Comparison of ENCODE assay signal across 16 cellular contexts in genomic region chr9:94161673-94162072, GRCh38.
DNase-seq lines count a peak whose midpoint lies in the region; ATAC-seq and TF ChIP-seq lines count a peak whose summit lies in the region.
"Had no signal": no experiment of that assay in that cellular context is flagged by ENCODE, and none has a peak within 500 bp of the region (broad histone marks: within the 10 kb centered on the region; RNA-seq: fewer than 3 reads in every experiment).

No MANE protein-coding gene starts in this region.

- H4K8ac ChIP-seq in neuronal stem cell (ENCODE audit: low read depth, low read length) = no peak overlapping the region

- no peak overlapping the region for H4K91ac ChIP-seq in neuronal stem cell (ENCODE audit: low read depth, low read length, poor library complexity)

- H3K4me1 ChIP-seq in neuronal stem cell (ENCODE audit: control insufficient read depth in 2 of 2, insufficient read depth in 1 of 2, low read depth in 1 of 2, low read length in 2 of 2) (no peaks in the 10 kb centered on the region), ovary (ENCODE audit: insufficient read depth) (peaks cover under 1% of the 10 kb centered on the region), testis (peaks cover 15% of the 10 kb centered on the region)

- no peak overlapping the region for H3K4me2 ChIP-seq in neuronal stem cell (ENCODE audit: insufficient read depth, low read length, poor library complexity, severe bottlenecking)

- peaks cover 15% of the 10 kb centered on the region for H3K4me1 Mint-ChIP-seq in activated CD8-positive, alpha-beta memory T cell treated with anti-CD3 and anti-CD28 coated beads, Interleukin-2, amount 10 ng/mL, durations not matched to agents 7 days and 5 days
- H3K4me1 Mint-ChIP-seq in dendritic cell treated with granulocyte-macrophage colony-stimulating factor and Interleukin-4, amounts not matched to agents 40 ng/mL and 50 ng/mL, for 4 days (ENCODE audit: low read depth) = peaks cover 28% of the 10 kb centered on the region

- peak overlapping the region; percentile 8 for H2AK5ac ChIP-seq in neuronal stem cell (ENCODE audit: low read depth, low read length)

- no CpG with 5 or more reads among the region's 8 CpGs for WGBS in neuronal stem cell (ENCODE audit: extremely low coverage in 2 of 2, insufficient read length in 2 of 2, insufficient replicate concordance in 1 of 2), 2 donors
- WGBS in ovary, 3 donors = 85 to 92% (median 91%) methylated on average over 8 of the region's 8 CpGs
- WGBS in testis, 2 donors = 82 to 91% methylated on average over 5 to 8 of the region's 8 CpGs

- no peak for TF ChIP-seq EP300 in ovary (IDR thresholded peaks at IDR 0.05)

- no peaks in the 10 kb centered on the region for H3K27me3 ChIP-seq in neuronal stem cell (ENCODE audit: control insufficient read depth in 3 of 3, insufficient read depth in 3 of 3, low read depth in 1 of 3, low read length in 3 of 3)
- no peaks in the 10 kb centered on the region for H3K27me3 ChIP-seq in ovary
- H3K27me3 ChIP-seq in testis = no peaks in the 10 kb centered on the region
- H3K27me3 ChIP-seq: BLaER1 treated with 17β-estradiol and CSF1 and Interleukin-3, amounts not matched to agents 10 nM and 100 nM had no signal

- no peaks in the 10 kb centered on the region for H3K36me3 ChIP-seq in neuronal stem cell (replicated peaks in 1 of 2; ENCODE audit: control insufficient read depth in 2 of 2, insufficient read depth in 2 of 2, low read length in 2 of 2)
- no peaks in the 10 kb centered on the region for H3K36me3 ChIP-seq in ovary
- no peaks in the 10 kb centered on the region for H3K36me3 ChIP-seq in testis (ENCODE audit: low read depth, missing control alignments)
- H3K36me3 ChIP-seq: BLaER1 treated with 17β-estradiol and CSF1 and Interleukin-3, amounts not matched to agents 10 nM and 100 nM had no signal

- H3K27ac ChIP-seq in neuronal stem cell (replicated peaks; ENCODE audit: low read length) (no peak overlapping the region), ovary (no peak overlapping the region), testis (no peak overlapping the region)
- H3K27ac ChIP-seq: BLaER1 treated with 17β-estradiol and CSF1 and Interleukin-3, amounts not matched to agents 10 nM and 100 nM had no signal

- no peak overlapping the region for H2BK12ac ChIP-seq in neuronal stem cell (ENCODE audit: low read length)

- H3K4me3 ChIP-seq in neuronal stem cell (ENCODE audit: low read length in 2 of 2) (no peak overlapping the region), ovary (no peak overlapping the region), testis (no peak overlapping the region)
- H3K4me3 ChIP-seq: BLaER1 treated with 17β-estradiol and CSF1 and Interleukin-3, amounts not matched to agents 10 nM and 100 nM had no signal

- CTCF ChIA-PET in activated CD8-positive, alpha-beta memory T cell treated with anti-CD3 and anti-CD28 coated beads, Interleukin-2, amount 10 ng/mL, durations not matched to agents 7 days and 5 days (lab: Charles Lee) = no interaction called here

- TF ChIP-seq CTCF in ovary (IDR thresholded peaks at IDR 0.05) (no peak), testis (IDR thresholded peaks at IDR 0.05) (no peak)

- H3K18ac ChIP-seq in neuronal stem cell (ENCODE audit: low read length) = no peak overlapping the region

- H3K9ac ChIP-seq in neuronal stem cell (ENCODE audit: low read depth, low read length, poor library complexity) = no peak overlapping the region
- H3K9ac ChIP-seq: BLaER1 treated with 17β-estradiol and CSF1 and Interleukin-3, amounts not matched to agents 10 nM and 100 nM had no signal

- H3K79me1 ChIP-seq in neuronal stem cell (ENCODE audit: low read depth, low read length) = no peaks in the 10 kb centered on the region

- no peak overlapping the region for H3K23ac ChIP-seq in neuronal stem cell (ENCODE audit: low read depth, low read length, poor library complexity)

- DNase-seq in activated CD8-positive, alpha-beta memory T cell treated with anti-CD3 and anti-CD28 coated beads, Interleukin-2, amount 10 ng/mL, durations not matched to agents 7 days and 5 days = peak; percentile 30
- DNase-seq in activated CD8-positive, alpha-beta memory T cell treated with anti-CD3 and anti-CD28 coated beads, Interleukin-2, amount 50 U/mL, for 4 hours = no peak
- DNase-seq in neuronal stem cell (ENCODE audit: low spot score) = no peak
- DNase-seq in NCI-H1694 (lab: John Stamatoyannopoulos, UW) = no peak
- DNase-seq in ovary = no peak
- no peak for DNase-seq in testis
- DNase-seq: 8988T; Calu3; CD8-positive, alpha-beta T cell; DMS79 treated with DMSO at 0.1 percent for 48 hours; GF-D8; GOT3; H9 had no signal

- H3K14ac ChIP-seq in neuronal stem cell (ENCODE audit: low read length) = no peak overlapping the region

- no peak overlapping the region for H2BK120ac ChIP-seq in neuronal stem cell (ENCODE audit: low read depth, low read length)

- no peak overlapping the region for H2BK5ac ChIP-seq in neuronal stem cell (ENCODE audit: low read length)

- no peaks in the 10 kb centered on the region for H3K36me3 Mint-ChIP-seq in activated CD8-positive, alpha-beta memory T cell treated with anti-CD3 and anti-CD28 coated beads, Interleukin-2, amount 10 ng/mL, durations not matched to agents 7 days and 5 days
- no peaks in the 10 kb centered on the region for H3K36me3 Mint-ChIP-seq in dendritic cell treated with granulocyte-macrophage colony-stimulating factor and Interleukin-4, amounts not matched to agents 40 ng/mL and 50 ng/mL, for 4 days (ENCODE audit: low read depth)

- intact Hi-C loops in dendritic cell treated with granulocyte-macrophage colony-stimulating factor and Interleukin-4, amounts not matched to agents 40 ng/mL and 50 ng/mL, for 4 days (cut with micrococcal nuclease) = no loop called here
- intact Hi-C loops in ovary (cut with DNase I) = no loop called here
- intact Hi-C loops in testis (cut with DNase I; ENCODE audit: low total_unique reads) = no loop called here

- H3K27ac Mint-ChIP-seq in activated CD8-positive, alpha-beta memory T cell treated with anti-CD3 and anti-CD28 coated beads, Interleukin-2, amount 10 ng/mL, durations not matched to agents 7 days and 5 days = no peak overlapping the region
- peak overlapping the region; percentile 45 for H3K27ac Mint-ChIP-seq in dendritic cell treated with granulocyte-macrophage colony-stimulating factor and Interleukin-4, amounts not matched to agents 40 ng/mL and 50 ng/mL, for 4 days
- H3K27ac Mint-ChIP-seq: B cell; CD8-positive, alpha-beta T cell; H9 had no signal

- peaks cover 6% of the 10 kb centered on the region for H3K27me3 Mint-ChIP-seq in activated CD8-positive, alpha-beta memory T cell treated with anti-CD3 and anti-CD28 coated beads, Interleukin-2, amount 10 ng/mL, durations not matched to agents 7 days and 5 days
- H3K27me3 Mint-ChIP-seq in dendritic cell treated with granulocyte-macrophage colony-stimulating factor and Interleukin-4, amounts not matched to agents 40 ng/mL and 50 ng/mL, for 4 days = no peaks in the 10 kb centered on the region
- H3K27me3 Mint-ChIP-seq: B cell had no signal

- H3K9me3 ChIP-seq in neuronal stem cell (replicated peaks in 1 of 2; ENCODE audit: control insufficient read depth in 2 of 2, insufficient read depth in 1 of 2, low read depth in 1 of 2, low read length in 2 of 2) = no peaks in the 10 kb centered on the region
- H3K9me3 ChIP-seq in ovary = no peaks in the 10 kb centered on the region
- no peaks in the 10 kb centered on the region for H3K9me3 ChIP-seq in testis
- H3K9me3 ChIP-seq: BLaER1 treated with 17β-estradiol and CSF1 and Interleukin-3, amounts not matched to agents 10 nM and 100 nM had no signal

- no peak overlapping the region for H3K4ac ChIP-seq in neuronal stem cell (ENCODE audit: low read length)

- H2AFZ ChIP-seq in neuronal stem cell (ENCODE audit: low read length) = no peak overlapping the region

- H3K9me3 Mint-ChIP-seq in activated CD8-positive, alpha-beta memory T cell treated with anti-CD3 and anti-CD28 coated beads, Interleukin-2, amount 10 ng/mL, durations not matched to agents 7 days and 5 days (ENCODE audit: low read depth) = no peaks in the 10 kb centered on the region
- no peaks in the 10 kb centered on the region for H3K9me3 Mint-ChIP-seq in dendritic cell treated with granulocyte-macrophage colony-stimulating factor and Interleukin-4, amounts not matched to agents 40 ng/mL and 50 ng/mL, for 4 days
- H3K9me3 Mint-ChIP-seq: CD8-positive, alpha-beta T cell; H9 had no signal

- TF ChIP-seq POLR2A in ovary (IDR thresholded peaks at IDR 0.05) (no peak), testis (IDR thresholded peaks at IDR 0.05) (no peak)

- no peak for ATAC-seq in activated CD8-positive, alpha-beta memory T cell treated with anti-CD3 and anti-CD28 coated beads, Interleukin-2, amount 10 ng/mL, durations not matched to agents 7 days and 5 days
- ATAC-seq: CD8-positive, alpha-beta T cell had no signal

- H2BK15ac ChIP-seq in neuronal stem cell (ENCODE audit: low read length) = no peak overlapping the region

- H3K4me3 Mint-ChIP-seq in activated CD8-positive, alpha-beta memory T cell treated with anti-CD3 and anti-CD28 coated beads, Interleukin-2, amount 10 ng/mL, durations not matched to agents 7 days and 5 days = no peak overlapping the region
- no peak overlapping the region for H3K4me3 Mint-ChIP-seq in dendritic cell treated with granulocyte-macrophage colony-stimulating factor and Interleukin-4, amounts not matched to agents 40 ng/mL and 50 ng/mL, for 4 days
- H3K4me3 Mint-ChIP-seq: B cell; CD8-positive, alpha-beta T cell; H9 had no signal
